Comparison of ENCODE assay signal across 16 cellular contexts in the genomic region with DNA sequence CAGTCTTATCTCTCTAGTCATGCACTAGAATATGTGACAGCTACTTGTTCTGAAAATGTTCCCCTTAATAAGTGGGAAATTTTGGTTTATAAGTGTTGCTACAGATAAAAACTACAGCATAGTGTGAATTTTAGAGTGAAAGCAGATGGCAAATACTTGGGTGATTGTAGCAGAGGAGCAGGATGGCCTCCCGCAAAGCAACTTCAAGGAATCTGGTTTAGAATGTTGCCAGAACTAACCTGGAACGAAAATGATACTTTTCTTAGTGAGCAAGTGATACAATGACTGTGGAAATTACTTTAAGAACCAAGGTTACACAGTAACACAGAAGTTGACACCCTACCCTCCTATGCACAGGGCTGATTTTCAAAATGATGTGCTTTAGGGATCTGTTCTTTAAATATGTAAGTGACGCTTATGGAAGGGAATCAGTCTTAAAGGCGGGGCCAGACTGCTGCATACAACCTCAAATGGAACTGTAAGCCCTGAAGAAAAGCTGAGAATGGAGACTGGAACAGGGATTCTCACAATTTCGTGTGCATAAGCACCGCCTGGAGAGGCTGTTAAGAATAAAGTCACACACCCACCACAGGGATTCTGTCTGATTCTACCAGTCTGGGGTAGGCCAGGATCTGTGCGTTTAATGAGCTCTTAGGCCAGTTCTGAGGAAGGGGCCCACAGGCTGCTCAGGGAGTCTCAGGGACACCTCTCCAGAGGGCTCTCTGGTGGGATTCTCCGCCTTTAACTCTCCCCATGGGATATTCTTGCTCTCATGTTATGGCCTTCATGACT.
DNase-seq lines count a peak whose midpoint lies in the region; ATAC-seq and TF ChIP-seq lines count a peak whose summit lies in the region.
"Had no signal": no experiment of that assay in that cellular context is flagged by ENCODE, and none has a peak within 500 bp of the region (broad histone marks: within the 10 kb centered on the region; RNA-seq: fewer than 3 reads in every experiment).

No MANE protein-coding gene starts in this region.

- peak overlapping the region in 6 of 7 donors; percentile 61 to 93 (median 91) for H3K27ac Mint-ChIP-seq in CD4-positive, alpha-beta memory T cell
- H3K27ac Mint-ChIP-seq in T-cell = peak overlapping the region; percentile 83 to 88
- H3K27ac Mint-ChIP-seq in effector memory CD8-positive, alpha-beta T cell = peak overlapping the region; percentile 87 to 99

- intact Hi-C loops in CD4-positive, alpha-beta memory T cell (cut with micrococcal nuclease) = no loop called here

- no peaks in the 10 kb centered on the region for H3K27me3 ChIP-seq in CD4-positive, alpha-beta memory T cell (ENCODE audit: insufficient read depth, low read length)
- H3K27me3 ChIP-seq: body of pancreas, testis had no signal

- ATAC-seq in T-cell (replicated peaks in 1 of 4) = no peak
- no peak for ATAC-seq in effector memory CD8-positive, alpha-beta T cell (replicated peaks)
- ATAC-seq in omental fat pad (ENCODE audit: low FRiP score) = peak; percentile 12
- ATAC-seq in HG03439 (IDR thresholded peaks at IDR 0.05; ENCODE audit: unreplicated experiment) = no peak
- no peak for ATAC-seq in HG03175 (IDR thresholded peaks at IDR 0.05; ENCODE audit: unreplicated experiment)
- no peak for ATAC-seq in GM21576 (IDR thresholded peaks at IDR 0.05; ENCODE audit: unreplicated experiment)
- ATAC-seq: body of pancreas had no signal

- H3K9me3 ChIP-seq in CD4-positive, alpha-beta memory T cell (ENCODE audit: control insufficient read depth in 1 of 2, low read length in 2 of 2) = no peaks in the 10 kb centered on the region
- H3K9me3 ChIP-seq: body of pancreas, testis had no signal

- no peaks in the 10 kb centered on the region for H3K27me3 Mint-ChIP-seq in CD4-positive, alpha-beta memory T cell
- H3K27me3 Mint-ChIP-seq in T-cell = no peaks in the 10 kb centered on the region
- H3K27me3 Mint-ChIP-seq in effector memory CD8-positive, alpha-beta T cell = no peaks in the 10 kb centered on the region

- peak overlapping the region; percentile 34 for H3K27ac ChIP-seq in CD4-positive, alpha-beta memory T cell (ENCODE audit: low read depth, low read length)
- H3K27ac ChIP-seq: body of pancreas, HL-60, PC-9 had no signal

- no peak overlapping the region for H3K4me3 ChIP-seq in CD4-positive, alpha-beta memory T cell (ENCODE audit: low read length in 2 of 2)
- H3K4me3 ChIP-seq: body of pancreas, PC-9, testis had no signal

- peaks cover 26 to 52% of the 10 kb centered on the region in 2 donors for H3K36me3 Mint-ChIP-seq in CD4-positive, alpha-beta memory T cell
- peaks cover 46% of the 10 kb centered on the region for H3K36me3 Mint-ChIP-seq in T-cell
- H3K36me3 Mint-ChIP-seq in effector memory CD8-positive, alpha-beta T cell (ENCODE audit: insufficient read depth) = peaks cover 37% of the 10 kb centered on the region

- H3K4me1 ChIP-seq in CD4-positive, alpha-beta memory T cell (ENCODE audit: insufficient read depth, low read length) = peaks cover 90% of the 10 kb centered on the region
- H3K4me1 ChIP-seq: body of pancreas had no signal

- H3K4me1 Mint-ChIP-seq in CD4-positive, alpha-beta memory T cell = peaks cover 68 to 93% (median 81%) of the 10 kb centered on the region in 4 donors
- peaks cover 89 to 94% (median 91%) of the 10 kb centered on the region in 3 donors for H3K4me1 Mint-ChIP-seq in T-cell
- peaks cover 73 to 87% of the 10 kb centered on the region in 2 donors for H3K4me1 Mint-ChIP-seq in effector memory CD8-positive, alpha-beta T cell (ENCODE audit: low read depth in 2 of 2)

- no peak for DNase-seq in CD4-positive, alpha-beta memory T cell
- DNase-seq in T-cell (no peak), omental fat pad (ENCODE audit: low spot score) (no peak)
- no peak for DNase-seq in effector memory CD8-positive, alpha-beta T cell
- DNase-seq in stimulated activated CD4-positive, alpha-beta T cell treated with anti-CD3 and anti-CD28 coated beads, Interleukin-2, amount 100 ng/mL, for 24 hours = no peak
- DNase-seq: activated T-cell treated with anti-CD3 and anti-CD28 coated beads for 4 hours; body of pancreas; NCI-H1694 treated with DMSO at 0.1 percent for 48 hours; NCI-H524; stimulated activated CD4-positive, alpha-beta T cell treated with anti-CD3 and anti-CD28 coated beads, Interleukin-12 subunit alpha, Interleukin-12 subunit beta, amount 100 ng/mL, for 4 hours; testis had no signal

- POLR2A ChIA-PET in CD4-positive, alpha-beta memory T cell (lab: Charles Lee; ENCODE audit: partially characterized antibody) = interaction anchor here (1.5 to 12.2 kb wide), 4 partner anchors 14 to 63 kb away, joined by 4 to 159 read pairs (median 4); no protein-coding TSS in a partner anchor
- POLR2A ChIA-PET in T-cell (lab: Charles Lee) = interaction anchor here in 1 of 2 donors (1.4 to 1.6 kb wide), 2 partner anchors 15 to 31 kb away, joined by 5 to 9 read pairs; no protein-coding TSS in a partner anchor

- H3K9me3 Mint-ChIP-seq in CD4-positive, alpha-beta memory T cell = peaks cover 0 to 4% (median 0%) of the 10 kb centered on the region in 8 donors
- H3K9me3 Mint-ChIP-seq in T-cell = peaks cover 0 to 3% (median 3%) of the 10 kb centered on the region in 3 donors
- no peaks in the 10 kb centered on the region for H3K9me3 Mint-ChIP-seq in effector memory CD8-positive, alpha-beta T cell

- no peaks in the 10 kb centered on the region for H3K36me3 ChIP-seq in CD4-positive, alpha-beta memory T cell (ENCODE audit: insufficient read depth, low read length)

- CTCF ChIA-PET in CD4-positive, alpha-beta memory T cell (lab: Charles Lee; ENCODE audit: partially characterized antibody) = interaction anchor here (0.7 to 7.3 kb wide), 12 partner anchors 8 to 267 kb away, joined by 3 to 61 read pairs (median 4); no protein-coding TSS in a partner anchor
- CTCF ChIA-PET in T-cell (lab: Charles Lee) = interaction anchor here (0.6 to 5.0 kb wide), 9 partner anchors 11 to 189 kb away, joined by 3 to 20 read pairs (median 3); no protein-coding TSS in a partner anchor

- TF ChIP-seq CTCF in omental fat pad (IDR thresholded peaks at IDR 0.05) = no peak

- H3K4me3 Mint-ChIP-seq in CD4-positive, alpha-beta memory T cell = peak overlapping the region in 4 of 8 donors; percentile 20 to 51 (median 43)
- H3K4me3 Mint-ChIP-seq in T-cell = peak overlapping the region in 1 of 3 donors; percentile 15
- H3K4me3 Mint-ChIP-seq in effector memory CD8-positive, alpha-beta T cell = peak overlapping the region; percentile 72 to 76
